Comparison of ENCODE assay signal across 10 cellular contexts in genomic region chr11:44348721-44349120, GRCh38. TPM values are rescaled to one million over a fixed set of nuclear protein-coding genes. Genes with fewer than 3 reads are reported as not detected.
"Had no signal": no experiment of that assay in that cellular context is flagged by ENCODE, and none has a peak within 500 bp of the region (broad histone marks: within the 10 kb centered on the region; RNA-seq: fewer than 3 reads in every experiment).

No MANE protein-coding gene starts in this region.

- H3K9ac ChIP-seq: GM23248 had no signal

- H3K4me3 Mint-ChIP-seq: HFFc6 had no signal

- H3K36me3 Mint-ChIP-seq: IgD-negative memory B cell had no signal

- H3K4me3 ChIP-seq: GM23248, HAP-1 had no signal

- H3K9me3 Mint-ChIP-seq: HFFc6 had no signal

- H3K4me1 ChIP-seq: HAP-1 had no signal

- H3K9me3 ChIP-seq: HAP-1 had no signal

- H3K27ac Mint-ChIP-seq: HFFc6 had no signal

- H3K27ac ChIP-seq: GM23248, HL-60 had no signal

- H3K36me3 ChIP-seq: HAP-1 had no signal

- DNase-seq: GM23248, GOT3, H7, HFFc6, KBM-7 had no signal

- H2AFZ ChIP-seq: GM23248 had no signal

RNA-seq across cellular contexts. Expression of gene ALX4, which starts 38.8 kb away (rescaled TPM):
- total RNA-seq: GM23248, H7, HepG2, HT1080 had no signal
